Comparison of ENCODE assay signal across 8 cellular contexts in the genomic region with DNA sequence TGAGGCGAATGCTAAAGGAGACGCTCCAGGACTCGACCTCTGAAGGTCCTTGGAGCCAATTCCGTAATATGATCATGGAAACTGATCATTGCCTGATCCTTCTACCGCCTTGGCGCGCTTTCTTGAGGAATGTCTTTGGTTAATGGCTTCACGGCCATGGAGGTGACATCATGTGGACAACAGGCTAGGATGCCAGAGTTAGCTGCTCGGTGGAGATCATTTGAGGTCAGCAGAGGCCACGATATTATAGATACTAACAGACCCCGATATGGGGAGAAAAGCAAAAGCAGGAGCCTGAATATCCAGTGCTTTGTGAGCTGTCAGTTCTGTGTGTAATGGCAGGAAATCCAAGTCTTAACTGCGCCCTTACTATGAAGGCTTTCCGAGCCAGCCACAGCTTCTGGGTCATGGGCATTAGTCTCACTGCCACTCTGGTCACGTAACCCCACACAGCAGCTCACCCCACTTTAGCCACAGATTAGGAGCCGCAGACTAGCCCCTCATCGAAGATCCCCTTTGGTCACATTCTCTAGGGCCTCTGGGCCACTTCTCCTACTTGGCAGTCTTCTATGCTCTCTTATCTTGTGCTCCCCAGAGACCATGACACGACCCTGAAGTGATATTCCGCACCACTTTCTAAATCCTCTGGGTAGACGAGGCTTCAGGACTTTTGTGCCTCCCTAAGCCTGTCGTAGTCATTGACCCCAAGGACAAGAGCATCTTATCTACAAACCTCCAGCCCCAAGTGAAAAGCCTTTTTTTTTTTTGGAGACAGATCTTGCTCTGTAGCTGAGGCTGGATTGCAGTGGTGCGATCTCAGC. TPM values are rescaled to one million over a fixed set of nuclear protein-coding genes. Genes with fewer than 3 reads are reported as not detected.
DNase-seq lines count a peak whose midpoint lies in the region; ATAC-seq and TF ChIP-seq lines count a peak whose summit lies in the region.

No MANE protein-coding gene starts in this region.

- POLR2A ChIA-PET in WTC11 (lab: Charles Lee): interaction anchor here (0.9 to 2.3 kb wide), 3 partner anchors 15 to 79 kb away, joined by 3 to 6 read pairs (median 5); partner anchors contain the start of genes CNPY2, RNF41 and STAT2

- intact Hi-C loops in sciatic nerve (cut with DNase I): no loop called here

- peaks cover 26% of the 10 kb centered on the region for H3K4me1 Mint-ChIP-seq in WTC11
- peaks cover 24% of the 10 kb centered on the region for H3K4me1 Mint-ChIP-seq in glutamatergic neuron (ENCODE audit: low read depth, unreplicated experiment)

- CTCF ChIA-PET in WTC11 (lab: Charles Lee): interaction anchor here (1.1 to 1.6 kb wide), 3 partner anchors 15 to 160 kb away, joined by 3 to 6 read pairs (median 4); partner anchors contain the start of genes CNPY2 and SMARCC2

- H3K4me3 Mint-ChIP-seq in WTC11 (peak overlapping the region; percentile 92), glutamatergic neuron (ENCODE audit: unreplicated experiment) (peak overlapping the region; percentile 95)

- H3K27ac Mint-ChIP-seq in WTC11 (peak overlapping the region; percentile 99), glutamatergic neuron (ENCODE audit: unreplicated experiment) (peak overlapping the region; percentile 87)

- DNase-seq in NCI-H2171 (lab: John Stamatoyannopoulos, UW) (peak; percentile 73), NCI-H2171 treated with DMSO at 0.1 percent for 48 hours (lab: John Stamatoyannopoulos, UW) (no peak), WTC11 (ENCODE audit: low spot score) (no peak), glutamatergic neuron (no peak), sciatic nerve (ENCODE audit: low spot score) (no peak), D341Med (ENCODE audit: low spot score) (no peak)

- H3K36me3 Mint-ChIP-seq in WTC11 (peaks cover 23% of the 10 kb centered on the region), glutamatergic neuron (ENCODE audit: unreplicated experiment) (no peaks in the 10 kb centered on the region)

- TF ChIP-seq CTCF in WTC11 (IDR thresholded peaks at IDR 0.05) (no peak), glutamatergic neuron (IDR thresholded peaks at IDR 0.05; ENCODE audit: partially characterized antibody, unreplicated experiment) (no peak)

- H3K9me3 Mint-ChIP-seq in WTC11 (no peaks in the 10 kb centered on the region), glutamatergic neuron (ENCODE audit: unreplicated experiment) (peaks cover 14% of the 10 kb centered on the region)

- no peaks in the 10 kb centered on the region for H3K27me3 Mint-ChIP-seq in WTC11 (ENCODE audit: low read depth)
- peaks cover 2% of the 10 kb centered on the region for H3K27me3 Mint-ChIP-seq in glutamatergic neuron (ENCODE audit: unreplicated experiment)

- peak; percentile 8; the same call in 1 of the 2 replicates for ATAC-seq in WTC11
- ATAC-seq in sciatic nerve: peak; percentile 41
- ATAC-seq in GM21381 (IDR thresholded peaks at IDR 0.05; ENCODE audit: unreplicated experiment): no peak
- no peak for ATAC-seq in HG02642 (IDR thresholded peaks at IDR 0.05; ENCODE audit: poor library complexity, unreplicated experiment)

TF ChIP-seq in WTC11, 78 proteins besides CTCF, POLR2A, EP300 and RAD21 (continues in another document):
- no peak for TF ChIP-seq ARID4B (CRISPR knock-in tag; IDR thresholded peaks at IDR 0.05; ENCODE audit: borderline replicate concordance)
- no peak for TF ChIP-seq CDX4 (CRISPR knock-in tag; IDR thresholded peaks at IDR 0.05; ENCODE audit: borderline replicate concordance)
- no peak for TF ChIP-seq AFF4 (CRISPR knock-in tag; IDR thresholded peaks at IDR 0.05; ENCODE audit: borderline replicate concordance)
- no peak for TF ChIP-seq ELF4 (CRISPR knock-in tag; IDR thresholded peaks at IDR 0.05; ENCODE audit: low read depth)
- TF ChIP-seq FOXP4 (CRISPR knock-in tag; IDR thresholded peaks at IDR 0.05): no peak

RNA-seq across cellular contexts. Expression of gene CS, which starts 0.7 kb away (rescaled TPM):
- total RNA-seq in WTC11 (2021) (241 to 275 TPM (median 246 TPM) in 3 replicates), glutamatergic neuron (ENCODE audit: unreplicated experiment) (257 TPM), sciatic nerve (106 TPM)

RNA-seq across cellular contexts. Expression of gene CNPY2, which starts 14.9 kb away (rescaled TPM):
- total RNA-seq in WTC11 (2021) (171 to 193 TPM (median 192 TPM) in 3 replicates), glutamatergic neuron (ENCODE audit: unreplicated experiment) (141 TPM), sciatic nerve (87.3 TPM)

RNA-seq across cellular contexts. Expression of gene PAN2, which starts 32.9 kb away (rescaled TPM):
- 46.7 to 58.0 TPM (median 57.5 TPM) in 3 replicates for total RNA-seq in WTC11 (2021)
- 101 TPM for total RNA-seq in glutamatergic neuron (ENCODE audit: unreplicated experiment)
- total RNA-seq in sciatic nerve: 101 TPM

RNA-seq across cellular contexts. Expression of gene COQ10A, which starts 34.1 kb away (rescaled TPM):
- total RNA-seq in WTC11 (2021): 22.7 to 26.2 TPM (median 24.4 TPM) in 3 replicates
- total RNA-seq in glutamatergic neuron (ENCODE audit: unreplicated experiment): 18.9 TPM
- 8.3 TPM for total RNA-seq in sciatic nerve

RNA-seq across cellular contexts. Expression of gene IL23A, which starts 37.8 kb away (rescaled TPM):
- total RNA-seq in WTC11 (2021) (2.9 to 3.0 TPM (median 2.9 TPM) in 3 replicates), glutamatergic neuron (ENCODE audit: unreplicated experiment) (0.42 TPM), sciatic nerve (not detected)

Comparison
In these comparisons a context has a peak if more than half of its experiments do, and no peak if none do; other contexts are left out.
1. ATAC-seq: peak in WTC11 (single experiment) and sciatic nerve (single experiment); none in GM21381 (single experiment) and HG02642 (single experiment).